Comparison of ENCODE assay signal across 12 cellular contexts in genomic region chr1:236345728-236346127, GRCh38. TPM values are rescaled to one million over a fixed set of nuclear protein-coding genes. Genes with fewer than 3 reads are reported as not detected.
DNase-seq lines count a peak whose midpoint lies in the region; ATAC-seq, FAIRE-seq and TF ChIP-seq lines count a peak whose summit lies in the region.
"Had no signal": no experiment of that assay in that cellular context is flagged by ENCODE, and none has a peak within 500 bp of the region (broad histone marks: within the 10 kb centered on the region; RNA-seq: fewer than 3 reads in every experiment).

No MANE protein-coding gene starts in this region.

- no peak for FAIRE-seq in bronchial epithelial cell (lab: Jason Lieb, UNC)

- no peaks in the 10 kb centered on the region for H3K36me3 Mint-ChIP-seq in osteocyte (ENCODE audit: unreplicated experiment)
- H3K36me3 Mint-ChIP-seq: stimulated activated naive B cell treated with anti-CD40 and anti-IgM and Interleukin-4, amounts not matched to agents 10 μg/mL and 1 μg/mL and 100 μg/mL, for 72 hours had no signal

- no peak overlapping the region for H3K4me3 Mint-ChIP-seq in osteocyte (ENCODE audit: unreplicated experiment)
- H3K4me3 Mint-ChIP-seq: stimulated activated naive B cell treated with anti-CD40 and anti-IgM and Interleukin-4, amounts not matched to agents 10 μg/mL and 1 μg/mL and 100 μg/mL, for 72 hours had no signal

- H3K4me3 ChIP-seq in bronchial epithelial cell (ENCODE audit: low read depth, low read length) = no peak overlapping the region
- H3K4me3 ChIP-seq: adrenal gland had no signal

- H3K27me3 ChIP-seq in bronchial epithelial cell (ENCODE audit: control insufficient read depth, insufficient read depth, low read length) = no peaks in the 10 kb centered on the region
- H3K27me3 ChIP-seq: adrenal gland had no signal

- ATAC-seq in HG02884 (IDR thresholded peaks at IDR 0.05; ENCODE audit: unreplicated experiment) (no peak), GM21737 (IDR thresholded peaks at IDR 0.05; ENCODE audit: unreplicated experiment) (no peak)

- peak; percentile 20 for DNase-seq in NCI-H2107 treated with DMSO at 0.1 percent for 48 hours (lab: John Stamatoyannopoulos, UW; ENCODE audit: unreplicated experiment)
- DNase-seq in NCI-H2107 (lab: John Stamatoyannopoulos, UW) = no peak
- DNase-seq in NCI-H1092 (lab: John Stamatoyannopoulos, UW) = peak; percentile 25
- DNase-seq in bronchial epithelial cell (ENCODE audit: low read depth) = peak; percentile 10
- no peak for DNase-seq in osteocyte (ENCODE audit: extremely low spot score, unreplicated experiment)
- DNase-seq in SHP77 treated with DMSO at 0.1 percent for 48 hours (lab: John Stamatoyannopoulos, UW) = no peak
- DNase-seq: activated CD8-positive, alpha-beta memory T cell treated with anti-CD3 and anti-CD28 coated beads for 24 hours; NCI-H1105 treated with DMSO at 0.1 percent for 48 hours; stimulated activated naive B cell treated with anti-CD40 and anti-IgM and Interleukin-4, amounts not matched to agents 10 μg/mL and 1 μg/mL and 100 μg/mL, for 72 hours had no signal

- no peaks in the 10 kb centered on the region for H3K36me3 ChIP-seq in bronchial epithelial cell (ENCODE audit: control insufficient read depth, insufficient read depth, low read length)
- H3K36me3 ChIP-seq: adrenal gland had no signal

- H3K9me3 Mint-ChIP-seq in osteocyte (ENCODE audit: unreplicated experiment) = no peaks in the 10 kb centered on the region
- H3K9me3 Mint-ChIP-seq: stimulated activated naive B cell treated with anti-CD40 and anti-IgM and Interleukin-4, amounts not matched to agents 10 μg/mL and 1 μg/mL and 100 μg/mL, for 72 hours had no signal

- H3K4me1 Mint-ChIP-seq in osteocyte (ENCODE audit: unreplicated experiment) = no peaks in the 10 kb centered on the region

- TF ChIP-seq CTCF in bronchial epithelial cell (IDR thresholded peaks at IDR 0.05; ENCODE audit: insufficient read depth, low read length, severe bottlenecking) (no peak), osteocyte (IDR thresholded peaks at IDR 0.05) (peak; percentile 22)

- no peak overlapping the region for H3K27ac Mint-ChIP-seq in osteocyte (ENCODE audit: unreplicated experiment)
- H3K27ac Mint-ChIP-seq: stimulated activated naive B cell treated with anti-CD40 and anti-IgM and Interleukin-4, amounts not matched to agents 10 μg/mL and 1 μg/mL and 100 μg/mL, for 72 hours had no signal

- H3K27me3 Mint-ChIP-seq in osteocyte (ENCODE audit: unreplicated experiment) = no peaks in the 10 kb centered on the region

RNA-seq across cellular contexts. Expression of gene EDARADD, which starts 48.4 kb away (rescaled TPM):
- total RNA-seq in bronchial epithelial cell = 2.6 and 3.5 TPM in 2 replicates
- total RNA-seq in osteocyte = 0.34 and 0.59 TPM in 2 replicates

Comparison
In these comparisons a context has a peak if more than half of its experiments do, and no peak if none do; other contexts are left out.
1. DNase-seq: peak in NCI-H2107 treated with DMSO at 0.1 percent for 48 hours (single experiment), NCI-H1092 (single experiment) and bronchial epithelial cell (single experiment); none in NCI-H2107 (single experiment), osteocyte (single experiment) and SHP77 treated with DMSO at 0.1 percent for 48 hours (single experiment).